2 cellular contexts compared by ENCODE assay signal in genomic region chrX:39574178-39574577, GRCh38.
A peak's percentile ranks its signal among the peaks of the same experiment; 100 is the strongest.
TF ChIP-seq lines count a peak whose summit lies in the region.

No MANE protein-coding gene starts in this region.

TF ChIP-seq in HCT116, 20 proteins besides CTCF, POLR2A, EP300 and RAD21 (continued from another document):
- TF ChIP-seq ZBTB33 (IDR thresholded peaks at IDR 0.05; ENCODE audit: extremely low read depth, insufficient replicate concordance, low read length) (no peak), ELF1 (IDR thresholded peaks at IDR 0.05; ENCODE audit: borderline replicate concordance, low read depth) (no peak), EGR1 (IDR thresholded peaks at IDR 0.05; ENCODE audit: low read depth) (no peak), POLR2AphosphoS5 (IDR thresholded peaks at IDR 0.05; ENCODE audit: low read depth, low read length) (no peak)

TF ChIP-seq in K562, 482 proteins besides CTCF, POLR2A, EP300 and RAD21 (continued from another document):
- no peak for TF ChIP-seq STAT6 (CRISPR knock-in tag; IDR thresholded peaks at IDR 0.05)
- no peak for TF ChIP-seq SRF (CRISPR knock-in tag; IDR thresholded peaks at IDR 0.05)
- no peak for TF ChIP-seq NELFE (IDR thresholded peaks at IDR 0.05; ENCODE audit: insufficient read depth, insufficient read length)
- no peak for TF ChIP-seq THRA (IDR thresholded peaks at IDR 0.05)
- TF ChIP-seq ZNF143 (CRISPR knock-in tag; IDR thresholded peaks at IDR 0.05): peak; percentile 71
- no peak for TF ChIP-seq HBP1 (CRISPR knock-in tag; IDR thresholded peaks at IDR 0.05)
- TF ChIP-seq CTBP1 (IDR thresholded peaks at IDR 0.05; ENCODE audit: borderline replicate concordance): no peak
- no peak for TF ChIP-seq E2F1 (CRISPR knock-in tag; IDR thresholded peaks at IDR 0.05)
- TF ChIP-seq BRF2 (IDR thresholded peaks at IDR 0.05; ENCODE audit: borderline replicate concordance, insufficient read depth, insufficient read length): no peak
- no peak for TF ChIP-seq PHB2 (IDR thresholded peaks at IDR 0.05; ENCODE audit: low read depth)
- TF ChIP-seq THRB (CRISPR knock-in tag; conservative IDR thresholded peaks at IDR 0.05): no peak
- TF ChIP-seq HCFC1 (IDR thresholded peaks at IDR 0.05; ENCODE audit: low read depth, low read length): peak; percentile 74
- TF ChIP-seq SIX5 (IDR thresholded peaks at IDR 0.05; ENCODE audit: borderline replicate concordance in 1 of 2, insufficient read depth in 1 of 2, low read depth in 1 of 2, low read length in 2 of 2): 0 out of 4 replicates have a peak, but pooled peaks have one; percentile 25
- TF ChIP-seq GATAD2A (IDR thresholded peaks at IDR 0.05): no peak
